In genomic region chr6:156421933-156422332, GRCh38 we compare ENCODE assay signal across 26 cellular contexts.
DNase-seq lines count a peak whose midpoint lies in the region; ATAC-seq, FAIRE-seq and TF ChIP-seq lines count a peak whose summit lies in the region.
"Had no signal": no experiment of that assay in that cellular context is flagged by ENCODE, and none has a peak within 500 bp of the region (broad histone marks: within the 10 kb centered on the region; RNA-seq: fewer than 3 reads in every experiment).

No MANE protein-coding gene starts in this region.

- H4K20me1 ChIP-seq in astrocyte (ENCODE audit: insufficient read depth, low read length): no peaks in the 10 kb centered on the region

- no peak overlapping the region for H3K4me3 ChIP-seq in LNCaP clone FGC (ENCODE audit: low read depth, low read length)
- H3K4me3 ChIP-seq in astrocyte (ENCODE audit: insufficient read depth, low read depth, low read length): no peak overlapping the region
- no peak overlapping the region for H3K4me3 ChIP-seq in mesenchymal stem cell (ENCODE audit: insufficient read depth in 1 of 2, low read depth in 1 of 2, low read length in 2 of 2)
- H3K4me3 ChIP-seq: psoas muscle, SJSA1, upper lobe of left lung had no signal

- H3K9me3 ChIP-seq in astrocyte (ENCODE audit: insufficient read depth, low read depth, low read length) (peaks cover 14% of the 10 kb centered on the region), mesenchymal stem cell (ENCODE audit: control insufficient read depth, low read length) (peaks cover 11% of the 10 kb centered on the region)
- H3K9me3 ChIP-seq: psoas muscle had no signal

- H3K36me3 ChIP-seq in astrocyte (ENCODE audit: insufficient read depth, low read length) (no peaks in the 10 kb centered on the region), mesenchymal stem cell (ENCODE audit: control insufficient read depth in 1 of 2, insufficient read depth in 2 of 2, low read depth in 1 of 2, low read length in 2 of 2) (no peaks in the 10 kb centered on the region)
- H3K36me3 ChIP-seq: SJSA1, upper lobe of left lung had no signal

- no peaks in the 10 kb centered on the region for H3K27me3 ChIP-seq in astrocyte (ENCODE audit: insufficient read depth, low read length)
- no peaks in the 10 kb centered on the region for H3K27me3 ChIP-seq in mesenchymal stem cell (ENCODE audit: control insufficient read depth in 1 of 2, insufficient read depth in 1 of 2, low read length in 2 of 2)
- H3K27me3 ChIP-seq: SJSA1, upper lobe of left lung had no signal

- no peak overlapping the region for H2AK5ac ChIP-seq in mesenchymal stem cell (ENCODE audit: low read length, severe bottlenecking)

- H3K27ac Mint-ChIP-seq in astrocyte (ENCODE audit: unreplicated experiment): peak overlapping the region; percentile 92
- H3K27ac Mint-ChIP-seq: activated T-cell treated with anti-CD3 and anti-CD28 coated beads, Interleukin-2, amount 50 U/mL, for 24 hours; dendritic cell treated with granulocyte-macrophage colony-stimulating factor and Interleukin-4, amounts not matched to agents 40 ng/mL and 50 ng/mL, for 4 days; IgD-negative memory B cell had no signal

- H3K79me2 ChIP-seq in astrocyte (ENCODE audit: insufficient read depth, low read length): no peaks in the 10 kb centered on the region

- no peak overlapping the region for H3K23ac ChIP-seq in mesenchymal stem cell (ENCODE audit: low read length in 2 of 2)

- 46% methylated on average over 2 of the region's 2 CpGs for WGBS in mesenchymal stem cell

- H3K18ac ChIP-seq in mesenchymal stem cell (ENCODE audit: low read depth in 1 of 2, low read length in 2 of 2): no peak overlapping the region

- H3K27ac ChIP-seq in astrocyte (ENCODE audit: low read depth, low read length) (no peak overlapping the region), mesenchymal stem cell (ENCODE audit: low read length, poor library complexity, severe bottlenecking) (no peak overlapping the region)
- H3K27ac ChIP-seq: 22Rv1, HL-60, psoas muscle, SJSA1, upper lobe of left lung had no signal

- no peak overlapping the region for H2BK5ac ChIP-seq in mesenchymal stem cell (ENCODE audit: low read depth, low read length, poor library complexity, severe bottlenecking)

- ATAC-seq in HG03460 (IDR thresholded peaks at IDR 0.05; ENCODE audit: unreplicated experiment): no peak
- ATAC-seq: CD8-positive, alpha-beta T cell; psoas muscle had no signal

- H2BK15ac ChIP-seq in mesenchymal stem cell (ENCODE audit: low read depth, poor library complexity, severe bottlenecking): no peak overlapping the region

- H2BK120ac ChIP-seq in mesenchymal stem cell (ENCODE audit: low read depth, low read length): no peak overlapping the region

- peaks cover 31% of the 10 kb centered on the region for H3K9me3 Mint-ChIP-seq in astrocyte (ENCODE audit: unreplicated experiment)
- H3K9me3 Mint-ChIP-seq: activated T-cell treated with anti-CD3 and anti-CD28 coated beads, Interleukin-2, amount 50 U/mL, for 24 hours; CD8-positive, alpha-beta T cell; IgD-negative memory B cell had no signal

- no peak overlapping the region for H4K8ac ChIP-seq in mesenchymal stem cell (ENCODE audit: low read length)

- TF ChIP-seq CTCF in LNCaP clone FGC (IDR thresholded peaks at IDR 0.05; ENCODE audit: control insufficient read depth, extremely low read depth, insufficient read depth) (no peak), astrocyte (IDR thresholded peaks at IDR 0.05; ENCODE audit: insufficient read depth, low read depth, low read length) (no peak)

- no peak for FAIRE-seq in astrocyte (lab: Jason Lieb, UNC)
- FAIRE-seq: endometrium had no signal

- H3K4ac ChIP-seq in mesenchymal stem cell (ENCODE audit: low read depth in 1 of 2, low read length in 2 of 2): no peak overlapping the region

- H3K4me1 ChIP-seq in astrocyte (ENCODE audit: insufficient read depth, low read length) (peaks cover 22% of the 10 kb centered on the region), mesenchymal stem cell (ENCODE audit: control insufficient read depth, insufficient read depth, low read depth, low read length) (peaks cover 3% of the 10 kb centered on the region)
- H3K4me1 ChIP-seq: psoas muscle, upper lobe of left lung had no signal

- H3K79me1 ChIP-seq in mesenchymal stem cell (replicated peaks; ENCODE audit: low read length, poor library complexity, severe bottlenecking): no peaks in the 10 kb centered on the region

- H3K14ac ChIP-seq in mesenchymal stem cell (ENCODE audit: low read length in 2 of 2): no peak overlapping the region

- H2AFZ ChIP-seq in astrocyte (ENCODE audit: low read depth, low read length): no peak overlapping the region
- H2AFZ ChIP-seq in mesenchymal stem cell (ENCODE audit: low read depth, low read length): no peak overlapping the region

- H4K91ac ChIP-seq in mesenchymal stem cell (ENCODE audit: low read length): no peak overlapping the region

- H3K27me3 Mint-ChIP-seq in astrocyte (ENCODE audit: low read depth, unreplicated experiment): no peaks in the 10 kb centered on the region
- H3K27me3 Mint-ChIP-seq: activated T-cell treated with anti-CD3 and anti-CD28 coated beads, Interleukin-2, amount 50 U/mL, for 24 hours; dendritic cell treated with granulocyte-macrophage colony-stimulating factor and Interleukin-4, amounts not matched to agents 40 ng/mL and 50 ng/mL, for 4 days; IgD-negative memory B cell had no signal

- peaks cover 9% of the 10 kb centered on the region for H3K36me3 Mint-ChIP-seq in astrocyte (ENCODE audit: low read depth, unreplicated experiment)
- H3K36me3 Mint-ChIP-seq: CD8-positive, alpha-beta T cell had no signal

- peak; percentile 28 for DNase-seq in DMS53 (lab: John Stamatoyannopoulos, UW)
- no peak for DNase-seq in DMS53 treated with DMSO at 0.1 percent for 48 hours (lab: John Stamatoyannopoulos, UW; ENCODE audit: unreplicated experiment)
- DNase-seq in LNCaP clone FGC (ENCODE audit: low read depth): peak; percentile 66
- no peak for DNase-seq in astrocyte (ENCODE audit: low read depth)
- peak; percentile 25 for DNase-seq in mesenchymal stem cell
- no peak for DNase-seq in stimulated activated CD4-positive, alpha-beta T cell treated with anti-CD3 and anti-CD28 coated beads, Interleukin-1b, Interleukin-23, amount 100 ng/mL, for 48 hours
- no peak for DNase-seq in globus pallidus (ENCODE audit: low spot score)
- DNase-seq: activated CD4-positive, alpha-beta T cell treated with anti-CD3 and anti-CD28 coated beads for 48 hours; activated naive CD4-positive, alpha-beta T cell; activated T-cell treated with anti-CD3 and anti-CD28 coated beads, Interleukin-2, amount 50 U/mL, for 24 hours; CD8-positive, alpha-beta T cell; central memory CD4-positive, alpha-beta T cell; DMS153; MM.1S; NCI-H146; nucleus accumbens; psoas muscle; T-helper 1 cell; upper lobe of left lung had no signal

- no peak overlapping the region for H3K4me2 ChIP-seq in astrocyte (ENCODE audit: low read length)
- no peak overlapping the region for H3K4me2 ChIP-seq in mesenchymal stem cell (ENCODE audit: low read length, poor library complexity, severe bottlenecking)

- H3K9ac ChIP-seq in astrocyte (ENCODE audit: low read length) (no peak overlapping the region), mesenchymal stem cell (ENCODE audit: low read length) (no peak overlapping the region)

- peaks cover 62% of the 10 kb centered on the region for H3K4me1 Mint-ChIP-seq in astrocyte (ENCODE audit: low read depth, unreplicated experiment)

- no peak overlapping the region for H3K4me3 Mint-ChIP-seq in astrocyte (ENCODE audit: unreplicated experiment)
- H3K4me3 Mint-ChIP-seq: activated T-cell treated with anti-CD3 and anti-CD28 coated beads, Interleukin-2, amount 50 U/mL, for 24 hours; CD8-positive, alpha-beta T cell; dendritic cell treated with granulocyte-macrophage colony-stimulating factor and Interleukin-4, amounts not matched to agents 40 ng/mL and 50 ng/mL, for 4 days had no signal

- H2BK12ac ChIP-seq in mesenchymal stem cell (ENCODE audit: low read length in 2 of 2): no peak overlapping the region

Comparison
In these comparisons a context has a peak if more than half of its experiments do, and no peak if none do; other contexts are left out.
1. DNase-seq: peak in DMS53 (single experiment), LNCaP clone FGC (single experiment) and mesenchymal stem cell (single experiment); none in DMS53 treated with DMSO at 0.1 percent for 48 hours (single experiment), astrocyte (single experiment), stimulated activated CD4-positive, alpha-beta T cell treated with anti-CD3 and anti-CD28 coated beads, Interleukin-1b, Interleukin-23, amount 100 ng/mL, for 48 hours (single experiment) and globus pallidus (single experiment).